ENCODE assay signal across 22 cellular contexts in the genomic region with DNA sequence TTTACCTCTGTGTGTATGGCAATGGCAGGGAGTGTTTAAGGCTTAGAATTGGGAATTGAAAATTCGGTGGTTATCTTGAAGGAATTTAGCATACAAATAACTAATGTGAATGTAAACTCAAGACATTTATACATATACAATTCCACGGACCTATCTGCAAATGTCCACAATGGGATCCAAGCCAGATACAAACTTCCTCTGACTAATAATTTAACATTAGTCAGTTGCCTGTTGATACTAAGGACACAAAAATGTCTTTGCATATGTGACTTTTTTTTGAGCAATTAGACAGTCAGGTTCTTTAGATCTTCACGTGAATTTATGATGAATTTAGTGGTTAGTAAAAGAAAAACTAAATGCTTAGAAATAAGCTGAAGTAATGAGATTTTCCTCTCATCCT. TPM values are rescaled to one million over a fixed set of nuclear protein-coding genes. Genes with fewer than 3 reads are reported as not detected.
DNase-seq lines count a peak whose midpoint lies in the region; ATAC-seq and TF ChIP-seq lines count a peak whose summit lies in the region.
"Had no signal": no experiment of that assay in that cellular context is flagged by ENCODE, and none has a peak within 500 bp of the region (broad histone marks: within the 10 kb centered on the region; RNA-seq: fewer than 3 reads in every experiment).

No MANE protein-coding gene starts in this region.

- WGBS in mesenchymal stem cell = no CpG with 5 or more reads among the region's 3 CpGs

- peak overlapping the region; percentile 74 for H3K4me2 ChIP-seq in PC-3 (ENCODE audit: low read length)
- no peak overlapping the region for H3K4me2 ChIP-seq in mesenchymal stem cell (ENCODE audit: low read length, poor library complexity, severe bottlenecking)

- no peaks in the 10 kb centered on the region for H3K27me3 ChIP-seq in PC-3 (ENCODE audit: low read length)
- H3K27me3 ChIP-seq in mesenchymal stem cell (ENCODE audit: control insufficient read depth in 1 of 2, insufficient read depth in 1 of 2, low read length in 2 of 2) = no peaks in the 10 kb centered on the region
- H3K27me3 ChIP-seq: MG63, uterus had no signal

- H3K9me3 Mint-ChIP-seq in chondrocyte (ENCODE audit: low read depth) = no peaks in the 10 kb centered on the region
- H3K9me3 Mint-ChIP-seq: activated naive CD4-positive, alpha-beta T cell treated with anti-CD3 and anti-CD28 coated beads, Interleukin-2, amount 50 U/mL, for 24 hours; naive thymus-derived CD4-positive, alpha-beta T cell; stimulated activated naive CD8-positive, alpha-beta T cell treated with anti-CD3 and anti-CD28 coated beads, Interleukin-15, Interleukin-2, amounts not matched to agents 100 ng/mL and 50 ng/mL, for 24 hours had no signal

- H2BK120ac ChIP-seq in mesenchymal stem cell (ENCODE audit: low read depth, low read length) = no peak overlapping the region

- peak overlapping the region; percentile 23; the same call in 1 of the 2 replicates for H2AFZ ChIP-seq in PC-3 (ENCODE audit: low read length)
- no peak overlapping the region for H2AFZ ChIP-seq in mesenchymal stem cell (ENCODE audit: low read depth, low read length)

- H3K23ac ChIP-seq in mesenchymal stem cell (ENCODE audit: low read length in 2 of 2) = no peak overlapping the region

- BruUV-seq in PC-3 (replicated peaks; lab: Mats Ljungman, UMichigan) = no TSS peak

- no peak overlapping the region for H2BK5ac ChIP-seq in mesenchymal stem cell (ENCODE audit: low read depth, low read length, poor library complexity, severe bottlenecking)

- H3K27ac ChIP-seq in PC-3 (ENCODE audit: low read length) = peak overlapping the region; percentile 40
- no peak overlapping the region for H3K27ac ChIP-seq in mesenchymal stem cell (ENCODE audit: low read length, poor library complexity, severe bottlenecking)
- H3K27ac ChIP-seq: lower lobe of right lung, uterus had no signal

- no peak overlapping the region for H3K14ac ChIP-seq in mesenchymal stem cell (ENCODE audit: low read length in 2 of 2)

- H2AK5ac ChIP-seq in mesenchymal stem cell (ENCODE audit: low read length, severe bottlenecking) = no peak overlapping the region

- no peaks in the 10 kb centered on the region for H3F3A ChIP-seq in PC-3 (ENCODE audit: low read length, unreplicated experiment)

- DNase-seq in EH (ENCODE audit: low read depth) = peak; percentile 73
- peak; percentile 93 for DNase-seq in PC-3
- DNase-seq in cardiac fibroblast (ENCODE audit: low read depth in 2 of 2) = peak; percentile 39 to 76
- DNase-seq in mesenchymal stem cell = peak; percentile 57
- DNase-seq in chondrocyte (ENCODE audit: low spot score) = no peak
- DNase-seq in cerebellar nuclear complex (lab: John Stamatoyannopoulos, UW) = no peak
- DNase-seq: activated CD4-positive, alpha-beta T cell treated with anti-CD3 and anti-CD28 coated beads, Interleukin-2, amount 50 U/mL, for 4 hours; activated T-cell treated with anti-CD3 and anti-CD28 coated beads, Interleukin-2, amount 50 U/mL, for 1 hour; effector memory CD4-positive, alpha-beta T cell; GF-D8; lower lobe of right lung; MG63; naive thymus-derived CD4-positive, alpha-beta T cell; NCI-H187 treated with DMSO at 0.1 percent for 48 hours; NCI-H524; posterior cingulate gyrus; uterus had no signal

- peaks cover 5% of the 10 kb centered on the region for H3K4me1 Mint-ChIP-seq in chondrocyte (ENCODE audit: low read depth)
- H3K4me1 Mint-ChIP-seq: activated naive CD4-positive, alpha-beta T cell treated with anti-CD3 and anti-CD28 coated beads, Interleukin-2, amount 50 U/mL, for 24 hours; naive thymus-derived CD4-positive, alpha-beta T cell had no signal

- H3K27ac Mint-ChIP-seq in chondrocyte (ENCODE audit: unreplicated experiment) = no peak overlapping the region
- H3K27ac Mint-ChIP-seq: activated naive CD4-positive, alpha-beta T cell treated with anti-CD3 and anti-CD28 coated beads, Interleukin-2, amount 50 U/mL, for 24 hours; naive thymus-derived CD4-positive, alpha-beta T cell; stimulated activated naive CD8-positive, alpha-beta T cell treated with anti-CD3 and anti-CD28 coated beads, Interleukin-15, Interleukin-2, amounts not matched to agents 100 ng/mL and 50 ng/mL, for 24 hours had no signal

- H3K9me3 ChIP-seq in PC-3 (ENCODE audit: low read length) (no peaks in the 10 kb centered on the region), mesenchymal stem cell (ENCODE audit: control insufficient read depth, low read length) (no peaks in the 10 kb centered on the region)
- H3K9me3 ChIP-seq: HAP-1, lower lobe of right lung, MG63, uterus had no signal

- peaks cover 17% of the 10 kb centered on the region for H3K4me1 ChIP-seq in PC-3 (ENCODE audit: insufficient read depth, low read length)
- no peaks in the 10 kb centered on the region for H3K4me1 ChIP-seq in mesenchymal stem cell (ENCODE audit: control insufficient read depth, insufficient read depth, low read depth, low read length)
- H3K4me1 ChIP-seq: HAP-1, lower lobe of right lung, uterus had no signal

- no peak overlapping the region for H2BK15ac ChIP-seq in mesenchymal stem cell (ENCODE audit: low read depth, poor library complexity, severe bottlenecking)

- H3K36me3 ChIP-seq in PC-3 (ENCODE audit: low read depth, low read length) = no peaks in the 10 kb centered on the region
- no peaks in the 10 kb centered on the region for H3K36me3 ChIP-seq in mesenchymal stem cell (ENCODE audit: control insufficient read depth in 1 of 2, insufficient read depth in 2 of 2, low read depth in 1 of 2, low read length in 2 of 2)
- H3K36me3 ChIP-seq: HAP-1, lower lobe of right lung, MG63, uterus had no signal

- H3K4me3 ChIP-seq in PC-3 (ENCODE audit: low read length) (peak overlapping the region; percentile 41; the same call in 1 of the 2 replicates), cardiac fibroblast (replicated peaks in 1 of 2; ENCODE audit: low read depth in 2 of 2, low read length in 2 of 2) (no peak overlapping the region), mesenchymal stem cell (ENCODE audit: insufficient read depth in 1 of 2, low read depth in 1 of 2, low read length in 2 of 2) (no peak overlapping the region)
- H3K4me3 ChIP-seq: HAP-1, lower lobe of right lung, MG63, uterus had no signal

- H3K4me3 Mint-ChIP-seq in chondrocyte (ENCODE audit: unreplicated experiment) = no peak overlapping the region
- H3K4me3 Mint-ChIP-seq: activated naive CD4-positive, alpha-beta T cell treated with anti-CD3 and anti-CD28 coated beads, Interleukin-2, amount 50 U/mL, for 24 hours; naive thymus-derived CD4-positive, alpha-beta T cell; stimulated activated naive CD8-positive, alpha-beta T cell treated with anti-CD3 and anti-CD28 coated beads, Interleukin-15, Interleukin-2, amounts not matched to agents 100 ng/mL and 50 ng/mL, for 24 hours had no signal

- no peak overlapping the region for H2BK12ac ChIP-seq in mesenchymal stem cell (ENCODE audit: low read length in 2 of 2)

- peak; percentile 95 for ATAC-seq in PC-3
- no peak for ATAC-seq in HG03571 (IDR thresholded peaks at IDR 0.05; ENCODE audit: unreplicated experiment)
- ATAC-seq in GM19023 (IDR thresholded peaks at IDR 0.05; ENCODE audit: unreplicated experiment) = no peak
- ATAC-seq: lower lobe of right lung; naive thymus-derived CD4-positive, alpha-beta T cell had no signal

- H3K79me2 ChIP-seq in PC-3 (ENCODE audit: low read length) = no peaks in the 10 kb centered on the region

- intact Hi-C loops in PC-3 (cut with micrococcal nuclease) = loop anchor here (5.0 kb wide), 1 partner anchor 176 kb away; no protein-coding TSS in a partner anchor

- H4K8ac ChIP-seq in mesenchymal stem cell (ENCODE audit: low read length) = no peak overlapping the region

- no peak for TF ChIP-seq CTCF in PC-3 (conservative IDR thresholded peaks at IDR 0.05; ENCODE audit: low read depth, low read length)
- TF ChIP-seq CTCF in cardiac fibroblast (IDR thresholded peaks at IDR 0.05; ENCODE audit: low read depth, low read length) = no peak
- no peak for TF ChIP-seq CTCF in chondrocyte (IDR thresholded peaks at IDR 0.05)

- peaks cover 6% of the 10 kb centered on the region for H3K27me3 Mint-ChIP-seq in chondrocyte (ENCODE audit: low read depth)
- H3K27me3 Mint-ChIP-seq: activated naive CD4-positive, alpha-beta T cell treated with anti-CD3 and anti-CD28 coated beads, Interleukin-2, amount 50 U/mL, for 24 hours; stimulated activated naive CD8-positive, alpha-beta T cell treated with anti-CD3 and anti-CD28 coated beads, Interleukin-15, Interleukin-2, amounts not matched to agents 100 ng/mL and 50 ng/mL, for 24 hours had no signal

- H3K9ac ChIP-seq in PC-3 (ENCODE audit: low read length) (no peak overlapping the region), mesenchymal stem cell (ENCODE audit: low read length) (no peak overlapping the region)

- no peak overlapping the region for H4K91ac ChIP-seq in mesenchymal stem cell (ENCODE audit: low read length)

- no peaks in the 10 kb centered on the region for H3K9me2 ChIP-seq in PC-3 (replicated peaks; ENCODE audit: low read length)

- H3K4ac ChIP-seq in mesenchymal stem cell (ENCODE audit: low read depth in 1 of 2, low read length in 2 of 2) = no peak overlapping the region

- no peaks in the 10 kb centered on the region for H3K79me1 ChIP-seq in mesenchymal stem cell (replicated peaks; ENCODE audit: low read length, poor library complexity, severe bottlenecking)

- no peaks in the 10 kb centered on the region for H3K36me3 Mint-ChIP-seq in chondrocyte (ENCODE audit: low read depth)
- H3K36me3 Mint-ChIP-seq: activated naive CD4-positive, alpha-beta T cell treated with anti-CD3 and anti-CD28 coated beads, Interleukin-2, amount 50 U/mL, for 24 hours; naive thymus-derived CD4-positive, alpha-beta T cell had no signal

- POLR2A ChIA-PET in PC-3 (lab: Charles Lee; ENCODE audit: unreplicated experiment) = interaction anchor here (0.6 kb wide), 1 partner anchor 378 kb away, joined by 3 read pairs; no protein-coding TSS in a partner anchor

- H4K20me1 ChIP-seq in PC-3 (ENCODE audit: low read length) = no peaks in the 10 kb centered on the region

- CTCF ChIA-PET in PC-3 (lab: Charles Lee) = no interaction called here

- H3K18ac ChIP-seq in mesenchymal stem cell (ENCODE audit: low read depth in 1 of 2, low read length in 2 of 2) = no peak overlapping the region

RNA-seq across cellular contexts. Expression of a gene that starts 40.5 kb away (rescaled TPM):
- total RNA-seq in PC-3 (2014; rRNA removed) (0.18 and 0.35 TPM in 2 replicates), chondrocyte (0.41 TPM in 1 of 3 replicates, not detected in the others)
- 0.10 TPM for polyA plus RNA-seq in mesenchymal stem cell (2013, experiment 1 of 2)
- polyA plus RNA-seq in mesenchymal stem cell (2013, experiment 2 of 2) = 0.22 TPM

Comparison
In these comparisons a context has a peak if more than half of its experiments do, and no peak if none do; other contexts are left out.
1. DNase-seq: peak in EH (single experiment), PC-3 (single experiment), cardiac fibroblast (2 of 2) and mesenchymal stem cell (single experiment); none in chondrocyte (single experiment) and cerebellar nuclear complex (0 of 2).